1 cellular context compared by ENCODE assay signal in genomic region chr17:42458497-42459255, GRCh38.
TF ChIP-seq lines count a peak whose summit lies in the region.

Gene ATP6V0A1 (plus strand): TSS chr17:42458878. CDS start chr17:42460895, 2,017 bp downstream.

TF ChIP-seq in HEK293, 187 proteins besides CTCF, POLR2A, EP300 and RAD21 (continued from another document):
- TF ChIP-seq ZNF221 (tag by site-specific recombination; IDR thresholded peaks at IDR 0.05; ENCODE audit: borderline replicate concordance) (no peak), BCL11A (tag by site-specific recombination; IDR thresholded peaks at IDR 0.05; ENCODE audit: low read depth) (peak; percentile 88; the same call in 1 of the 2 replicates), SP2 (tag by site-specific recombination; IDR thresholded peaks at IDR 0.05) (peak; percentile 77), GLIS2 (tag by site-specific recombination; IDR thresholded peaks at IDR 0.05) (peak; percentile 95), ZFP69B (tag by site-specific recombination; IDR thresholded peaks at IDR 0.05) (0 out of 2 replicates have a peak, but pooled peaks have one; percentile 10), ZNF610 (tag by site-specific recombination; IDR thresholded peaks at IDR 0.05; ENCODE audit: borderline replicate concordance) (0 out of 2 replicates have a peak, but pooled peaks have one; percentile 50), KLF10 (tag by site-specific recombination; IDR thresholded peaks at IDR 0.05) (no peak; the same call in 1 of the 2 replicates)
